8 cellular contexts compared by ENCODE assay signal in the genomic region with DNA sequence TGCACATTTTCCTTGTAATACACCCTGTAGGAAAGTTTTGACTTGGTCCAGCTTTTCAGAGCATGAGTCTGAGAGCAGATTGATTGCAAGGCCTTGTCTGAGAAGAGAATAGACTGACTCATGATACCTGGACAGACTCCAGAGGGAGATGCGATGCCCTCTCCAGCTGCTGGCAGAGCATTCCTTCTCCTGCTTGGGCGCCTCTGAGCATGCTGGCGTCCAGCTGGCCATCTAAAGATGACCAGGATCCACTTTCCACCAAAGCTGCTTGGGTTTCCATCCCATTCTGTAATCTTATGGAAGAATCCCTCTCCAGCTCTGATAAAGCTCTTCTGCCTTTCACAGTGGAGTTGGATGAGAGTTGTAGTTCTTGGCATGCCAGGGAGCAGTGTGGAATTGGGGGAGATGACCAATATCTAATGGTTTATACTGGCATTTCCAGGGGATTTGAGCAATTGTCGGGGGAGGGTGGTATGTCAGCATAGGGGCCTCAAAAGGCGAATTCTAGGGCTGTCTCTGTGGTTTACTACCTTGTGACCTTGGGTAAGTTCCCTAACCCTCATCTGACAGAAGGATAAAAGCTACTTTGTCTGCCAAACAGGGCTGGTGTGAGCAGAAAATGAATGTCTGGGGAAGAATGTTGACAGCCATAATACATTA. TPM values are rescaled to one million over a fixed set of nuclear protein-coding genes. Genes with fewer than 3 reads are reported as not detected.
DNase-seq lines count a peak whose midpoint lies in the region; ATAC-seq and TF ChIP-seq lines count a peak whose summit lies in the region.

No MANE protein-coding gene starts in this region.

- peaks cover 45% of the 10 kb centered on the region for H3K9me1 ChIP-seq in IMR-90 (ENCODE audit: insufficient read depth, low read length)

- peak overlapping the region; percentile 12; the same call in 1 of the 2 replicates for H3K27ac ChIP-seq in IMR-90 (ENCODE audit: insufficient read depth, low read length)
- H3K27ac ChIP-seq in body of pancreas, result peak overlapping the region in 3 of 4 donors; percentile 12 to 67 (median 20)
- peak overlapping the region; percentile 69 to 75 for H3K27ac ChIP-seq in tibial artery

- WGBS in IMR-90 (ENCODE audit: extremely low coverage in 2 of 2, insufficient read length in 1 of 2), 2 experiments, result no CpG with 5 or more reads among the region's 5 CpGs
- 46 to 63% methylated on average over 4 to 5 of the region's 5 CpGs for WGBS in body of pancreas, 2 donors

- no peak for TF ChIP-seq RAD21 in IMR-90 (IDR thresholded peaks at IDR 0.05; ENCODE audit: low read length)

- H3K9ac ChIP-seq in IMR-90 (ENCODE audit: low read depth, low read length), result no peak overlapping the region

- no TSS peak for BruUV-seq in IMR-90 (replicated peaks; lab: Mats Ljungman, UMichigan)

- peaks cover 17 to 76% of the 10 kb centered on the region in 2 experiments for H3K79me1 ChIP-seq in IMR-90 (ENCODE audit: low read depth in 1 of 2, low read length in 2 of 2)

- in situ Hi-C loops in IMR-90 (cut with MboI; ENCODE audit: low sequenced_read_pairs), result no loop called here

- no peak for TF ChIP-seq POLR2A in IMR-90 (IDR thresholded peaks at IDR 0.05; ENCODE audit: low read depth, low read length)
- TF ChIP-seq POLR2A in body of pancreas (IDR thresholded peaks at IDR 0.05), result no peak

- dilution Hi-C loops in IMR-90 (cut with HindIII; ENCODE audit: low sequenced_read_pairs, unreplicated experiment), result no loop called here

- intact Hi-C loops in IMR-90 (cut with micrococcal nuclease) (no loop called here), body of pancreas (cut with DNase I) (no loop called here), tibial artery (cut with DNase I; ENCODE audit: low total_unique reads) (no loop called here)

- H3K27me3 ChIP-seq in IMR-90 (ENCODE audit: control insufficient read depth, insufficient read depth, low read length), result no peaks in the 10 kb centered on the region
- H3K27me3 ChIP-seq in body of pancreas, result no peaks in the 10 kb centered on the region
- H3K27me3 ChIP-seq in tibial artery, result no peaks in the 10 kb centered on the region

- H2BK120ac ChIP-seq in IMR-90 (ENCODE audit: low read depth, low read length), result peak overlapping the region; percentile 49; the same call in 1 of the 2 replicates

- peak overlapping the region; percentile 4; the same call in 1 of the 2 replicates for H3K23ac ChIP-seq in IMR-90 (ENCODE audit: low read depth, low read length)

- 0 out of 2 replicates have a peak overlapping the region, but pooled peaks have one; percentile 5 for H2AK5ac ChIP-seq in IMR-90 (ENCODE audit: low read depth, low read length)

- H3K36me3 ChIP-seq in IMR-90 (ENCODE audit: control insufficient read depth, insufficient read depth, low read length), result no peaks in the 10 kb centered on the region
- H3K36me3 ChIP-seq in body of pancreas (replicated peaks in 1 of 2; ENCODE audit: insufficient read depth in 1 of 2, low read depth in 2 of 2), result no peaks in the 10 kb centered on the region
- no peaks in the 10 kb centered on the region for H3K36me3 ChIP-seq in tibial artery

- POLR2A ChIA-PET in IMR-90 (lab: Charles Lee; ENCODE audit: unreplicated experiment), result interaction anchor here (0.8 kb wide), 1 partner anchor 11 kb away, joined by 3 read pairs; no protein-coding TSS in a partner anchor

- peaks cover 24% of the 10 kb centered on the region for H3K4me1 ChIP-seq in IMR-90 (ENCODE audit: control insufficient read depth, insufficient read depth, low read length)
- peaks cover 29% of the 10 kb centered on the region for H3K4me1 ChIP-seq in body of pancreas
- H3K4me1 ChIP-seq in tibial artery, result peaks cover 8 to 78% (median 49%) of the 10 kb centered on the region in 4 donors

- peaks cover 72% of the 10 kb centered on the region for H4K20me1 ChIP-seq in IMR-90 (ENCODE audit: insufficient read depth, low read length)

- H3K4me3 ChIP-seq in AG09309 (ENCODE audit: control insufficient read depth, low read depth, low read length) (no peak overlapping the region), IMR-90 (ENCODE audit: insufficient read depth, low read depth, low read length) (no peak overlapping the region), body of pancreas (no peak overlapping the region), tibial artery (peak overlapping the region; percentile 35 to 50)

- no peak for TF ChIP-seq CTCF in AG09309 (IDR thresholded peaks at IDR 0.05; ENCODE audit: control insufficient read depth, insufficient read depth, low read depth, low read length, missing control alignments)
- TF ChIP-seq CTCF in IMR-90 (conservative IDR thresholded peaks at IDR 0.05; ENCODE audit: low read depth, low read length), result no peak
- TF ChIP-seq CTCF in body of pancreas (IDR thresholded peaks at IDR 0.05), result no peak
- no peak for TF ChIP-seq CTCF in tibial artery (IDR thresholded peaks at IDR 0.05)

- H4K5ac ChIP-seq in IMR-90 (ENCODE audit: low read depth, low read length), result no peak overlapping the region

- no peak overlapping the region for H3K14ac ChIP-seq in IMR-90 (replicated peaks; ENCODE audit: low read depth, low read length)

- peak overlapping the region; percentile 67 for H3K4me2 ChIP-seq in IMR-90 (ENCODE audit: low read depth, low read length)

- peak overlapping the region in 1 of 2 experiments; percentile 4; a peak in 1 of 4 replicates for H4K8ac ChIP-seq in IMR-90 (ENCODE audit: low read depth in 2 of 2, low read length in 2 of 2)

- H3K9me3 ChIP-seq in IMR-90 (ENCODE audit: control insufficient read depth, insufficient read depth, low read length), result no peaks in the 10 kb centered on the region
- no peaks in the 10 kb centered on the region for H3K9me3 ChIP-seq in body of pancreas
- no peaks in the 10 kb centered on the region for H3K9me3 ChIP-seq in tibial artery

- no peak overlapping the region for H4K91ac ChIP-seq in IMR-90 (ENCODE audit: insufficient read depth, low read depth, low read length)

- H3K18ac ChIP-seq in IMR-90 (ENCODE audit: low read depth, low read length), result peak overlapping the region; percentile 13

- CTCF ChIA-PET in IMR-90 (lab: Yijun Ruan, JAX), result interaction anchor here (0.6 to 0.9 kb wide), 2 partner anchors 10 to 23 kb away, joined by 3 to 4 read pairs; no protein-coding TSS in a partner anchor

- no peak overlapping the region for H2BK15ac ChIP-seq in IMR-90 (ENCODE audit: low read depth, low read length)

- H2BK20ac ChIP-seq in IMR-90 (ENCODE audit: low read depth, low read length), result 0 out of 2 replicates have a peak overlapping the region, but pooled peaks have one; percentile 18

- no peak overlapping the region for H2AFZ ChIP-seq in IMR-90 (replicated peaks; ENCODE audit: low read length, poor library complexity)

- H2BK5ac ChIP-seq in IMR-90 (ENCODE audit: low read depth, low read length, poor library complexity, severe bottlenecking), result peak overlapping the region; percentile 67

- DNase-seq in AG09309 (ENCODE audit: low read depth) (peak; percentile 63), IMR-90 (peak; percentile 76), body of pancreas (peak in 1 of 4 donors; percentile 33), left lobe of liver (ENCODE audit: low spot score) (no peak), tibial artery (no peak), SKM-1 treated with dmso at 0.1 percent for 144 hours (lab: John Stamatoyannopoulos, UW; ENCODE audit: unreplicated experiment) (no peak)

- peak; percentile 50 for ATAC-seq in IMR-90 (ENCODE audit: low read depth)
- peak; percentile 26 for ATAC-seq in body of pancreas
- peak; percentile 63 for ATAC-seq in left lobe of liver
- ATAC-seq in GM19395 (IDR thresholded peaks at IDR 0.05; ENCODE audit: unreplicated experiment), result no peak
- ATAC-seq in HG03045 (IDR thresholded peaks at IDR 0.05; ENCODE audit: unreplicated experiment), result no peak

- H3K56ac ChIP-seq in IMR-90 (ENCODE audit: extremely low read depth, insufficient read depth, low read length), result no peak overlapping the region; the same call in 1 of the 2 replicates

- H3K4ac ChIP-seq in IMR-90 (ENCODE audit: low read depth, low read length), result peak overlapping the region; percentile 47

- peak overlapping the region; percentile 49 for H2AK9ac ChIP-seq in IMR-90 (replicated peaks; ENCODE audit: low read depth, low read length, poor library complexity)

TF ChIP-seq in IMR-90, 13 proteins besides CTCF, POLR2A, EP300 and RAD21 (continues in another document):
- TF ChIP-seq RCOR1 (IDR thresholded peaks at IDR 0.05; ENCODE audit: insufficient replicate concordance, low read length) (peak; percentile 13), CHD1 (IDR thresholded peaks at IDR 0.05; ENCODE audit: low read depth, low read length) (no peak), RFX5 (IDR thresholded peaks at IDR 0.05; ENCODE audit: low read depth, low read length) (no peak), CEBPB (IDR thresholded peaks at IDR 0.05; ENCODE audit: low read depth, low read length) (no peak)
- TF ChIP-seq, protein P1, sequence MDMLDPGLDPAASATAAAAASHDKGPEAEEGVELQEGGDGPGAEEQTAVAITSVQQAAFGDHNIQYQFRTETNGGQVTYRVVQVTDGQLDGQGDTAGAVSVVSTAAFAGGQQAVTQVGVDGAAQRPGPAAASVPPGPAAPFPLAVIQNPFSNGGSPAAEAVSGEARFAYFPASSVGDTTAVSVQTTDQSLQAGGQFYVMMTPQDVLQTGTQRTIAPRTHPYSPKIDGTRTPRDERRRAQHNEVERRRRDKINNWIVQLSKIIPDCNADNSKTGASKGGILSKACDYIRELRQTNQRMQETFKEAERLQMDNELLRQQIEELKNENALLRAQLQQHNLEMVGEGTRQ (IDR thresholded peaks at IDR 0.05; ENCODE audit: low read depth, low read length), result no peak

RNA-seq across cellular contexts. Expression of gene SZRD1, which starts 19.5 kb away (rescaled TPM):
- total RNA-seq in IMR-90 (2012; rRNA removed) (104 and 119 TPM in 2 replicates), body of pancreas (10 to 100 TPM; 26.4 to 29.8 TPM), left lobe of liver (42.1 TPM)
- 140 and 149 TPM in 2 replicates for polyA plus RNA-seq in IMR-90 (2012; rRNA removed)
- 98.0 and 110 TPM in 2 replicates for polyA plus RNA-seq in IMR-90 (2012; cell fraction: cytosol; rRNA removed)
- 71.0 and 75.7 TPM in 2 replicates for polyA plus RNA-seq in IMR-90 (2012; cell fraction: nucleus; rRNA removed; ENCODE audit: low replicate concordance)

RNA-seq across cellular contexts. Expression of gene FBXO42, which starts 34.3 kb away (rescaled TPM):
- 11.4 and 12.0 TPM in 2 replicates for total RNA-seq in IMR-90 (2012; rRNA removed)
- polyA plus RNA-seq in IMR-90 (2012; rRNA removed), result 18.8 and 19.6 TPM in 2 replicates
- polyA plus RNA-seq in IMR-90 (2012; cell fraction: cytosol; rRNA removed), result 14.5 and 15.0 TPM in 2 replicates
- 24.6 and 26.4 TPM in 2 replicates for polyA plus RNA-seq in IMR-90 (2012; cell fraction: nucleus; rRNA removed; ENCODE audit: low replicate concordance)
- total RNA-seq in body of pancreas, result 10 to 100 TPM; 11.9 to 33.6 TPM
- total RNA-seq in left lobe of liver, result 9.0 TPM

RNA-seq across cellular contexts. Expression of gene SPATA21, which starts 50.6 kb away (rescaled TPM):
- total RNA-seq in IMR-90 (2012; rRNA removed), result not detected in 2 replicates
- polyA plus RNA-seq in IMR-90 (2012; rRNA removed), result not detected in 2 replicates
- not detected in 2 replicates for polyA plus RNA-seq in IMR-90 (2012; cell fraction: cytosol; rRNA removed)
- polyA plus RNA-seq in IMR-90 (2012; cell fraction: nucleus; rRNA removed; ENCODE audit: low replicate concordance), result 0.01 TPM in 1 of 2 replicates, not detected in the other
- total RNA-seq in body of pancreas, result not detected
- total RNA-seq in left lobe of liver, result not detected

RNA-seq across cellular contexts. Expression of gene NECAP2, which starts 53.9 kb away (rescaled TPM):
- total RNA-seq in IMR-90 (2012; rRNA removed) (79.7 and 85.1 TPM in 2 replicates), body of pancreas (10 to 100 TPM; 28.3 to 31.9 TPM), left lobe of liver (17.8 TPM)
- 80.2 and 80.5 TPM in 2 replicates for polyA plus RNA-seq in IMR-90 (2012; rRNA removed)
- 74.6 and 84.1 TPM in 2 replicates for polyA plus RNA-seq in IMR-90 (2012; cell fraction: cytosol; rRNA removed)
- polyA plus RNA-seq in IMR-90 (2012; cell fraction: nucleus; rRNA removed; ENCODE audit: low replicate concordance), result 43.3 and 54.5 TPM in 2 replicates

Comparison
In these comparisons a context has a peak if more than half of its experiments do, and no peak if none do; other contexts are left out.
1. DNase-seq: peak in AG09309 (single experiment) and IMR-90 (single experiment); none in left lobe of liver (single experiment), tibial artery (0 of 2) and SKM-1 treated with dmso at 0.1 percent for 144 hours (single experiment).
2. H3K4me3 ChIP-seq: peak in tibial artery (2 of 2); none in AG09309 (single experiment), IMR-90 (single experiment) and body of pancreas (0 of 2).
3. ATAC-seq: peak in IMR-90 (single experiment), body of pancreas (single experiment) and left lobe of liver (single experiment); none in GM19395 (single experiment) and HG03045 (single experiment).
4. H3K27ac ChIP-seq: peak in every context shown above with its lines; median percentile 72 in tibial artery; 20 in body of pancreas; 12 in IMR-90.